Comparison of ENCODE assay signal across 18 cellular contexts in genomic region chrX:2485789-2486345, GRCh38. TPM values are rescaled to one million over a fixed set of nuclear protein-coding genes. Genes with fewer than 3 reads are reported as not detected.
A peak's percentile ranks its signal among the peaks of the same experiment; 100 is the strongest.
DNase-seq lines count a peak whose midpoint lies in the region; FAIRE-seq and TF ChIP-seq lines count a peak whose summit lies in the region.
"Had no signal": no experiment of that assay in that cellular context is flagged by ENCODE, and none has a peak within 500 bp of the region (broad histone marks: within the 10 kb centered on the region; RNA-seq: fewer than 3 reads in every experiment).

No MANE protein-coding gene starts in this region.

- H3K27me3 ChIP-seq in GM23248 (replicated peaks; ENCODE audit: insufficient read depth) (no peaks in the 10 kb centered on the region), astrocyte (ENCODE audit: insufficient read depth, low read length) (no peaks in the 10 kb centered on the region), mesenchymal stem cell (ENCODE audit: control insufficient read depth in 1 of 2, insufficient read depth in 1 of 2, low read length in 2 of 2) (no peaks in the 10 kb centered on the region), suprapubic skin (no peaks in the 10 kb centered on the region)
- H3K27me3 ChIP-seq: adrenal gland, SJCRH30 had no signal

- H3K14ac ChIP-seq in mesenchymal stem cell (ENCODE audit: low read length in 2 of 2): no peak overlapping the region

- no peak for FAIRE-seq in astrocyte (lab: Jason Lieb, UNC)

- H3K9me3 Mint-ChIP-seq in astrocyte (ENCODE audit: unreplicated experiment): peaks cover 2% of the 10 kb centered on the region
- H3K9me3 Mint-ChIP-seq: activated T-cell treated with anti-CD3 and anti-CD28 coated beads, Interleukin-2, amount 50 U/mL, for 24 hours; type B pancreatic cell had no signal

- peak overlapping the region; percentile 5; the same call in 1 of the 2 replicates for H3K9ac ChIP-seq in GM23248
- peak overlapping the region; percentile 41 for H3K9ac ChIP-seq in astrocyte (ENCODE audit: low read length)
- peak overlapping the region; percentile 72 for H3K9ac ChIP-seq in mesenchymal stem cell (ENCODE audit: low read length)
- H3K9ac ChIP-seq: KMS-11 had no signal

- H3K4me3 Mint-ChIP-seq in astrocyte (ENCODE audit: unreplicated experiment): no peak overlapping the region
- H3K4me3 Mint-ChIP-seq: activated T-cell treated with anti-CD3 and anti-CD28 coated beads, Interleukin-2, amount 50 U/mL, for 24 hours; type B pancreatic cell had no signal

- H3K4me1 Mint-ChIP-seq in astrocyte (ENCODE audit: low read depth, unreplicated experiment): peaks cover 4% of the 10 kb centered on the region

- WGBS in GM23248 (ENCODE audit: low coverage in 1 of 2, low lambda C conversion rate in 2 of 2, missing lambda C conversion rate in 2 of 2), 2 experiments: 63 to 67% methylated on average over 7 to 10 of the region's 10 CpGs
- 83% methylated on average over 10 of the region's 10 CpGs for WGBS in mesenchymal stem cell
- WGBS in suprapubic skin: 76% methylated on average over 10 of the region's 10 CpGs

- H3K4me3 ChIP-seq in GM23248: no peak overlapping the region
- H3K4me3 ChIP-seq in astrocyte (ENCODE audit: insufficient read depth, low read depth, low read length): no peak overlapping the region
- H3K4me3 ChIP-seq in mesenchymal stem cell (ENCODE audit: insufficient read depth in 1 of 2, low read depth in 1 of 2, low read length in 2 of 2): peak overlapping the region in 1 of 2 experiments; percentile 44
- H3K4me3 ChIP-seq in suprapubic skin: peak overlapping the region; percentile 24
- H3K4me3 ChIP-seq: adrenal gland, SJCRH30 had no signal

- H4K20me1 ChIP-seq in GM23248 (ENCODE audit: insufficient read depth) (no peaks in the 10 kb centered on the region), astrocyte (ENCODE audit: insufficient read depth, low read length) (peaks cover 7% of the 10 kb centered on the region)

- no peak overlapping the region for H2BK120ac ChIP-seq in mesenchymal stem cell (ENCODE audit: low read depth, low read length)

- H4K8ac ChIP-seq in mesenchymal stem cell (ENCODE audit: low read length): no peak overlapping the region

- H2BK15ac ChIP-seq in mesenchymal stem cell (ENCODE audit: low read depth, poor library complexity, severe bottlenecking): no peak overlapping the region

- no peaks in the 10 kb centered on the region for H3K9me3 ChIP-seq in GM23248 (ENCODE audit: low read depth)
- H3K9me3 ChIP-seq in astrocyte (ENCODE audit: insufficient read depth, low read depth, low read length): no peaks in the 10 kb centered on the region
- no peaks in the 10 kb centered on the region for H3K9me3 ChIP-seq in mesenchymal stem cell (ENCODE audit: control insufficient read depth, low read length)
- no peaks in the 10 kb centered on the region for H3K9me3 ChIP-seq in suprapubic skin
- H3K9me3 ChIP-seq: adrenal gland, SJCRH30 had no signal

- TF ChIP-seq CTCF in astrocyte (IDR thresholded peaks at IDR 0.05; ENCODE audit: insufficient read depth, low read depth, low read length) (no peak), suprapubic skin (IDR thresholded peaks at IDR 0.05) (no peak)

- no peak overlapping the region for H4K91ac ChIP-seq in mesenchymal stem cell (ENCODE audit: low read length)

- no peak overlapping the region for H2BK5ac ChIP-seq in mesenchymal stem cell (ENCODE audit: low read depth, low read length, poor library complexity, severe bottlenecking)

- peaks cover 30% of the 10 kb centered on the region for H3K36me3 Mint-ChIP-seq in astrocyte (ENCODE audit: low read depth, unreplicated experiment)

- H3F3A ChIP-seq in GM23248 (ENCODE audit: insufficient read depth): peaks cover 33% of the 10 kb centered on the region

- H2AFZ ChIP-seq in GM23248: no peak overlapping the region
- H2AFZ ChIP-seq in astrocyte (ENCODE audit: low read depth, low read length): no peak overlapping the region
- no peak overlapping the region for H2AFZ ChIP-seq in mesenchymal stem cell (ENCODE audit: low read depth, low read length)

- no peaks in the 10 kb centered on the region for H3K36me3 ChIP-seq in GM23248 (ENCODE audit: low read depth)
- peaks cover 14% of the 10 kb centered on the region for H3K36me3 ChIP-seq in astrocyte (ENCODE audit: insufficient read depth, low read length)
- H3K36me3 ChIP-seq in mesenchymal stem cell (ENCODE audit: control insufficient read depth in 1 of 2, insufficient read depth in 2 of 2, low read depth in 1 of 2, low read length in 2 of 2): peaks cover 48% of the 10 kb centered on the region in 2 experiments
- H3K36me3 ChIP-seq in suprapubic skin: peaks cover 45% of the 10 kb centered on the region

- DNase-seq in GM23248 (peak; percentile 3), astrocyte (ENCODE audit: low read depth) (no peak), mesenchymal stem cell (no peak), suprapubic skin (ENCODE audit: low spot score in 2 of 2) (no peak), DMS53 (lab: John Stamatoyannopoulos, UW) (no peak), NCI-H1105 (lab: John Stamatoyannopoulos, UW) (no peak)
- DNase-seq in activated CD4-positive, alpha-beta T cell treated with anti-CD3 and anti-CD28 coated beads for 1 hour: no peak
- DNase-seq: activated T-cell treated with anti-CD3 and anti-CD28 coated beads, Interleukin-2, amount 50 U/mL, for 24 hours; adrenal gland; left colon; NCI-H146; NCI-H446; retina; SJCRH30; stimulated activated CD4-positive, alpha-beta T cell treated with anti-CD3 and anti-CD28 coated beads, Interleukin-2, amount 100 ng/mL, for 24 hours; T1000 had no signal

- H3K27ac ChIP-seq in GM23248 (peak overlapping the region; percentile 84; the same call in 1 of the 2 replicates), astrocyte (ENCODE audit: low read depth, low read length) (no peak overlapping the region), mesenchymal stem cell (ENCODE audit: low read length, poor library complexity, severe bottlenecking) (no peak overlapping the region), suprapubic skin (peak overlapping the region; percentile 71)
- H3K27ac ChIP-seq: KMS-11, SJCRH30 had no signal

- peaks cover 11% of the 10 kb centered on the region; the same call in 1 of the 2 replicates for H3K4me1 ChIP-seq in GM23248 (ENCODE audit: insufficient read depth)
- peaks cover 16% of the 10 kb centered on the region for H3K4me1 ChIP-seq in astrocyte (ENCODE audit: insufficient read depth, low read length)
- peaks cover 12% of the 10 kb centered on the region for H3K4me1 ChIP-seq in mesenchymal stem cell (ENCODE audit: control insufficient read depth, insufficient read depth, low read depth, low read length)
- peaks cover 11% of the 10 kb centered on the region for H3K4me1 ChIP-seq in suprapubic skin
- H3K4me1 ChIP-seq: adrenal gland had no signal

- H3K23ac ChIP-seq in mesenchymal stem cell (ENCODE audit: low read length in 2 of 2): no peak overlapping the region

- no peak for TF ChIP-seq EP300 in suprapubic skin (IDR thresholded peaks at IDR 0.05)

- H3K79me2 ChIP-seq in GM23248 (ENCODE audit: insufficient read depth) (peaks cover 45% of the 10 kb centered on the region), astrocyte (ENCODE audit: insufficient read depth, low read length) (peaks cover 59% of the 10 kb centered on the region)

- H3K9me2 ChIP-seq in GM23248 (ENCODE audit: insufficient read depth): no peaks in the 10 kb centered on the region

- H3K79me1 ChIP-seq in mesenchymal stem cell (replicated peaks; ENCODE audit: low read length, poor library complexity, severe bottlenecking): peaks cover 47% of the 10 kb centered on the region

- H3K18ac ChIP-seq in mesenchymal stem cell (ENCODE audit: low read depth in 1 of 2, low read length in 2 of 2): no peak overlapping the region

- H3K4me2 ChIP-seq in GM23248 (ENCODE audit: unreplicated experiment) (no peak overlapping the region), astrocyte (ENCODE audit: low read length) (peak overlapping the region; percentile 54), mesenchymal stem cell (ENCODE audit: low read length, poor library complexity, severe bottlenecking) (no peak overlapping the region)
- H3K4me2 ChIP-seq: KMS-11 had no signal

- H3K27me3 Mint-ChIP-seq in astrocyte (ENCODE audit: low read depth, unreplicated experiment): no peaks in the 10 kb centered on the region
- H3K27me3 Mint-ChIP-seq: activated T-cell treated with anti-CD3 and anti-CD28 coated beads, Interleukin-2, amount 50 U/mL, for 24 hours; type B pancreatic cell had no signal

- TF ChIP-seq POLR2A in suprapubic skin (IDR thresholded peaks at IDR 0.05): no peak

- no peak overlapping the region for H2AK5ac ChIP-seq in mesenchymal stem cell (ENCODE audit: low read length, severe bottlenecking)

- in situ Hi-C loops in GM23248 (cut with MboI): no loop called here

- H2BK12ac ChIP-seq in mesenchymal stem cell (ENCODE audit: low read length in 2 of 2): no peak overlapping the region

- no peak overlapping the region for H3K27ac Mint-ChIP-seq in astrocyte (ENCODE audit: unreplicated experiment)
- H3K27ac Mint-ChIP-seq: activated T-cell treated with anti-CD3 and anti-CD28 coated beads, Interleukin-2, amount 50 U/mL, for 24 hours; type B pancreatic cell had no signal

- no peak overlapping the region for H3K4ac ChIP-seq in mesenchymal stem cell (ENCODE audit: low read depth in 1 of 2, low read length in 2 of 2)

RNA-seq across cellular contexts. Expression of gene DHRSX, which starts 14.9 kb away (rescaled TPM):
- total RNA-seq in GM23248 (2014; rRNA removed; shearing (Covaris generic)): 15.2 and 19.6 TPM in 2 replicates
- 30.2 and 31.1 TPM in 2 replicates for polyA plus RNA-seq in GM23248 (2016; fragmentation: Nextera tagmentation; extraction: Ambion mirVana)
- 28.4 and 30.4 TPM in 2 replicates for total RNA-seq in astrocyte
- polyA plus RNA-seq in mesenchymal stem cell (2013, experiment 1 of 2): 30.6 TPM
- 31.1 TPM for polyA plus RNA-seq in mesenchymal stem cell (2013, experiment 2 of 2)
- 10 to 100 TPM in 3 of 4 donors, 1 to 10 TPM in 1; 8.2 to 35.7 (median 16.1) TPM for total RNA-seq in suprapubic skin

RNA-seq across cellular contexts. Expression of gene ZBED1, which starts 14.9 kb away (rescaled TPM):
- 30.4 and 31.1 TPM in 2 replicates for total RNA-seq in GM23248 (2014; rRNA removed; shearing (Covaris generic))
- polyA plus RNA-seq in GM23248 (2016; fragmentation: Nextera tagmentation; extraction: Ambion mirVana): 20.7 and 25.7 TPM in 2 replicates
- total RNA-seq in astrocyte (19.9 and 21.3 TPM in 2 replicates), suprapubic skin (10 to 100 TPM; 41.5 to 67.3 (median 55.1) TPM)
- polyA plus RNA-seq in mesenchymal stem cell (2013, experiment 1 of 2): 13.8 TPM
- polyA plus RNA-seq in mesenchymal stem cell (2013, experiment 2 of 2): 14.2 TPM

Comparison
In these comparisons a context has a peak if more than half of its experiments do, and no peak if none do; other contexts are left out.
1. H3K27ac ChIP-seq: peak in GM23248 (single experiment) and suprapubic skin (single experiment); none in astrocyte (single experiment) and mesenchymal stem cell (single experiment).
2. H3K9ac ChIP-seq: peak in every context shown above with its lines; median percentile 72 in mesenchymal stem cell; 41 in astrocyte; 5 in GM23248.